In the genomic region with DNA sequence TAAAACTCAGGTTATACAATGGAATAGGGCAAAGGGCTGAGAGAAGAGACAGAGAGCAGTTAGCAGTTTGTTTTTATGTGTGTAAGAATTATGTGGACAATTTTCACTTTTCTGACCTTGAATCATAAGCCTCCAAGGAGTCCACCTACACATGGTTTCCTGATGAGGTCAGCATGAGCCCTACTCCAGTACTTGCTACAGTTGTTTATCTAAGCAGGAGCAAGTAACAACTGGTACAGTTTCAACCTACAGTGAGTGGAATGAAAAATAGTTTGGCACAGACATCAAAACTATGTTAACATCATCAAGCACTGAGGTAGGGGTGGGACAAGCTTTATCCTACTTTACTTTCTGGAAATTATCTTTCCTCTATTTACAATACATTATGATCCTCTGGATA, we compare ENCODE assay signal across 17 cellular contexts.
A peak's percentile ranks its signal among the peaks of the same experiment; 100 is the strongest.
DNase-seq lines count a peak whose midpoint lies in the region; ATAC-seq and TF ChIP-seq lines count a peak whose summit lies in the region.
"Had no signal": no experiment of that assay in that cellular context is flagged by ENCODE, and none has a peak within 500 bp of the region (broad histone marks: within the 10 kb centered on the region; RNA-seq: fewer than 3 reads in every experiment).

No MANE protein-coding gene starts in this region.

- no peak overlapping the region for H3K27ac Mint-ChIP-seq in activated CD4-positive, alpha-beta T cell treated with anti-CD3 and anti-CD28 coated beads for 36 hours
- H3K27ac Mint-ChIP-seq in stimulated activated naive CD8-positive, alpha-beta T cell treated with anti-CD3 and anti-CD28 coated beads, Interleukin-15, amount 100 ng/mL, for 72 hours = no peak overlapping the region

- H2BK120ac ChIP-seq in trophoblast cell (ENCODE audit: insufficient read depth, low read length, poor library complexity) = no peak overlapping the region

- H3K27me3 ChIP-seq in Panc1 (ENCODE audit: control insufficient read depth, insufficient read depth, low read length) (no peaks in the 10 kb centered on the region), trophoblast cell (ENCODE audit: insufficient read depth, low read length) (no peaks in the 10 kb centered on the region)
- H3K27me3 ChIP-seq: gastroesophageal sphincter had no signal

- H3K18ac ChIP-seq in trophoblast cell (ENCODE audit: low read length) = no peak overlapping the region

- no peak overlapping the region for H3K9ac ChIP-seq in trophoblast cell (ENCODE audit: low read length)

- H3K27ac ChIP-seq in Panc1 (ENCODE audit: low read length) (no peak overlapping the region), trophoblast cell (ENCODE audit: low read depth, low read length) (no peak overlapping the region)
- H3K27ac ChIP-seq: gastroesophageal sphincter had no signal

- no peak overlapping the region for H4K8ac ChIP-seq in trophoblast cell (ENCODE audit: low read depth, low read length)

- in situ Hi-C loops in Panc1 (cut with HindIII; ENCODE audit: low pct_unique_long_range_greater_than_20kb, low sequenced_read_pairs) = no loop called here

- no peaks in the 10 kb centered on the region for H3K27me3 Mint-ChIP-seq in activated CD4-positive, alpha-beta T cell treated with anti-CD3 and anti-CD28 coated beads for 36 hours
- H3K27me3 Mint-ChIP-seq in stimulated activated naive CD8-positive, alpha-beta T cell treated with anti-CD3 and anti-CD28 coated beads, Interleukin-15, amount 100 ng/mL, for 72 hours = no peaks in the 10 kb centered on the region

- no TSS peak for BruUV-seq in Panc1 (replicated peaks; lab: Mats Ljungman, UMichigan)

- H3K4me1 Mint-ChIP-seq in activated CD4-positive, alpha-beta T cell treated with anti-CD3 and anti-CD28 coated beads for 36 hours = no peaks in the 10 kb centered on the region
- no peaks in the 10 kb centered on the region for H3K4me1 Mint-ChIP-seq in stimulated activated naive CD8-positive, alpha-beta T cell treated with anti-CD3 and anti-CD28 coated beads, Interleukin-15, amount 100 ng/mL, for 72 hours
- H3K4me1 Mint-ChIP-seq: neural crest cell had no signal

- H3K4me2 ChIP-seq in trophoblast cell (ENCODE audit: low read length) = no peak overlapping the region

- no peak overlapping the region for H3K14ac ChIP-seq in trophoblast cell (ENCODE audit: low read length)

- H3K4me1 ChIP-seq in Panc1 (ENCODE audit: control insufficient read depth, insufficient read depth, low read length) (no peaks in the 10 kb centered on the region), trophoblast cell (ENCODE audit: control insufficient read depth in 1 of 2, insufficient read depth in 2 of 2, low read length in 2 of 2) (no peaks in the 10 kb centered on the region)

- no peak overlapping the region for H2AFZ ChIP-seq in trophoblast cell (ENCODE audit: insufficient read depth, low read length, poor library complexity)

- H3K4me3 Mint-ChIP-seq in activated CD4-positive, alpha-beta T cell treated with anti-CD3 and anti-CD28 coated beads for 36 hours = no peak overlapping the region
- no peak overlapping the region for H3K4me3 Mint-ChIP-seq in stimulated activated naive CD8-positive, alpha-beta T cell treated with anti-CD3 and anti-CD28 coated beads, Interleukin-15, amount 100 ng/mL, for 72 hours
- H3K4me3 Mint-ChIP-seq: neural crest cell had no signal

- H2BK5ac ChIP-seq in trophoblast cell (ENCODE audit: low read depth, low read length, poor library complexity) = no peak overlapping the region

- intact Hi-C loops in Panc1 (cut with micrococcal nuclease; ENCODE audit: unreplicated experiment) = no loop called here
- intact Hi-C loops in activated CD4-positive, alpha-beta T cell treated with anti-CD3 and anti-CD28 coated beads for 36 hours (cut with DNase I, micrococcal nuclease) = no loop called here

- TF ChIP-seq CTCF in Panc1 (IDR thresholded peaks at IDR 0.05) (no peak), fibroblast of mammary gland (conservative IDR thresholded peaks at IDR 0.05; ENCODE audit: control insufficient read depth, insufficient read depth, low read depth, low read length) (no peak)

- H3K79me2 ChIP-seq in trophoblast cell (ENCODE audit: control insufficient read depth, insufficient read depth, low read length, poor library complexity) = no peaks in the 10 kb centered on the region

- H2BK12ac ChIP-seq in trophoblast cell (ENCODE audit: low read length) = no peak overlapping the region

- CTCF ChIA-PET in Panc1 (lab: Charles Lee) = no interaction called here
- CTCF ChIA-PET in activated CD4-positive, alpha-beta T cell treated with anti-CD3 and anti-CD28 coated beads for 36 hours (lab: Charles Lee) = no interaction called here

- H3K4me3 ChIP-seq in Panc1 (ENCODE audit: low read depth in 2 of 2, low read length in 2 of 2) (no peak overlapping the region), fibroblast of mammary gland (ENCODE audit: control insufficient read depth, low read depth, low read length) (no peak overlapping the region), trophoblast cell (ENCODE audit: low read depth, low read length) (no peak overlapping the region)
- H3K4me3 ChIP-seq: gastroesophageal sphincter had no signal

- H3K36me3 ChIP-seq in Panc1 (ENCODE audit: control insufficient read depth, insufficient read depth, low read length) (no peaks in the 10 kb centered on the region), trophoblast cell (ENCODE audit: control insufficient read depth in 1 of 2, insufficient read depth in 2 of 2, low read length in 2 of 2) (no peaks in the 10 kb centered on the region)
- H3K36me3 ChIP-seq: gastroesophageal sphincter had no signal

- no peaks in the 10 kb centered on the region for H3K79me1 ChIP-seq in trophoblast cell (ENCODE audit: low read length)

- POLR2A ChIA-PET in Panc1 (lab: Charles Lee) = no interaction called here
- POLR2A ChIA-PET in activated CD4-positive, alpha-beta T cell treated with anti-CD3 and anti-CD28 coated beads for 36 hours (lab: Charles Lee) = no interaction called here

- no peaks in the 10 kb centered on the region for H3K36me3 Mint-ChIP-seq in activated CD4-positive, alpha-beta T cell treated with anti-CD3 and anti-CD28 coated beads for 36 hours (ENCODE audit: low read depth)

- H3K23ac ChIP-seq in trophoblast cell (ENCODE audit: low read length) = no peak overlapping the region

- no peak overlapping the region for H4K91ac ChIP-seq in trophoblast cell (ENCODE audit: low read depth, low read length)

- 0 out of 2 replicates have a peak, but pooled peaks cover 3% of the 10 kb centered on the region for H3K9me3 ChIP-seq in Panc1 (ENCODE audit: control insufficient read depth, insufficient read depth, low read depth, low read length)
- no peaks in the 10 kb centered on the region for H3K9me3 ChIP-seq in trophoblast cell (ENCODE audit: insufficient read depth, low read depth, low read length)

- H2AK5ac ChIP-seq in trophoblast cell (ENCODE audit: low read length) = no peak overlapping the region

- H4K12ac ChIP-seq in trophoblast cell (ENCODE audit: low read depth, low read length) = no peak overlapping the region

- no peak; the same call in 1 of the 2 replicates for ATAC-seq in Panc1
- no peak for ATAC-seq in activated CD4-positive, alpha-beta T cell treated with anti-CD3 and anti-CD28 coated beads for 36 hours
- ATAC-seq in stimulated activated naive CD8-positive, alpha-beta T cell treated with anti-CD3 and anti-CD28 coated beads, Interleukin-15, amount 100 ng/mL, for 72 hours = no peak
- ATAC-seq: gastroesophageal sphincter had no signal

- peaks cover 8% of the 10 kb centered on the region for H3K9me3 Mint-ChIP-seq in activated CD4-positive, alpha-beta T cell treated with anti-CD3 and anti-CD28 coated beads for 36 hours (ENCODE audit: low read depth)
- peaks cover 5 to 7% of the 10 kb centered on the region in 2 donors for H3K9me3 Mint-ChIP-seq in stimulated activated naive CD8-positive, alpha-beta T cell treated with anti-CD3 and anti-CD28 coated beads, Interleukin-15, amount 100 ng/mL, for 72 hours

- H3K4ac ChIP-seq in trophoblast cell (ENCODE audit: low read depth, low read length) = no peak overlapping the region

- DNase-seq in H4 (ENCODE audit: low spot score) = peak; percentile 59
- DNase-seq in Panc1 (ENCODE audit: low read depth, low spot score) = peak; percentile 33
- DNase-seq in fibroblast of mammary gland (ENCODE audit: low read depth) = peak; percentile 65
- DNase-seq in trophoblast cell = peak; percentile 0 to 26
- no peak for DNase-seq in central memory CD4-positive, alpha-beta T cell
- no peak for DNase-seq in activated CD4-positive, alpha-beta T cell treated with anti-CD3 and anti-CD28 coated beads for 36 hours
- DNase-seq in stimulated activated naive CD8-positive, alpha-beta T cell treated with anti-CD3 and anti-CD28 coated beads, Interleukin-15, amount 100 ng/mL, for 72 hours = no peak
- DNase-seq: activated CD4-positive, alpha-beta T cell treated with anti-CD3 and anti-CD28 coated beads, Interleukin-2, amount 50 U/mL, for 48 hours; activated naive CD4-positive, alpha-beta T cell treated with Interleukin-2 at 50 U/mL for 16 hours; cortex of kidney; Karpas-422; NCI-H2107; small intestine; substantia nigra; T-helper 9 cell had no signal

Comparison
In these comparisons a context has a peak if more than half of its experiments do, and no peak if none do; other contexts are left out.
1. DNase-seq: peak in H4 (single experiment), Panc1 (single experiment), fibroblast of mammary gland (single experiment) and trophoblast cell (2 of 2); none in central memory CD4-positive, alpha-beta T cell (single experiment), activated CD4-positive, alpha-beta T cell treated with anti-CD3 and anti-CD28 coated beads for 36 hours (single experiment) and stimulated activated naive CD8-positive, alpha-beta T cell treated with anti-CD3 and anti-CD28 coated beads, Interleukin-15, amount 100 ng/mL, for 72 hours (0 of 2).